Comparison of ENCODE assay signal across 9 cellular contexts in genomic region chr15:62068787-62069170, GRCh38. TPM values are rescaled to one million over a fixed set of nuclear protein-coding genes. Genes with fewer than 3 reads are reported as not detected.
DNase-seq lines count a peak whose midpoint lies in the region; ATAC-seq, FAIRE-seq and TF ChIP-seq lines count a peak whose summit lies in the region.
"Had no signal": no experiment of that assay in that cellular context is flagged by ENCODE, and none has a peak within 500 bp of the region (broad histone marks: within the 10 kb centered on the region; RNA-seq: fewer than 3 reads in every experiment).

No MANE protein-coding gene starts in this region.

- H3K9me3 ChIP-seq in esophagus (ENCODE audit: control insufficient read depth in 2 of 2, insufficient read depth in 1 of 2, low read depth in 1 of 2, low read length in 1 of 2) (no peaks in the 10 kb centered on the region), gastrocnemius medialis (no peaks in the 10 kb centered on the region)

- DNase-seq in GM12891 (ENCODE audit: insufficient read length, low spot score) (no peak), RPMI7951 (ENCODE audit: low read depth) (peak; percentile 37), gastrocnemius medialis (no peak), GOT3 (lab: John Stamatoyannopoulos, UW) (no peak), KG1 (lab: John Stamatoyannopoulos, UW) (no peak)

- peak; percentile 5 for FAIRE-seq in GM12891 (lab: Jason Lieb, UNC)

- in situ Hi-C loops in gastrocnemius medialis (cut with MboI; ENCODE audit: low sequenced_read_pairs in 4 of 4) = loop anchor here in 1 of 4 donors (25.0 kb wide), 1 partner anchor 106 kb away; no protein-coding TSS in a partner anchor

- TF ChIP-seq POLR2A in GM12891 (IDR thresholded peaks at IDR 0.05; ENCODE audit: low read depth, low read length) (no peak), gastrocnemius medialis (IDR thresholded peaks at IDR 0.05) (no peak)

- H3K4me1 ChIP-seq in esophagus (ENCODE audit: control insufficient read depth in 2 of 2, insufficient read depth in 2 of 2, low read length in 1 of 2) (peaks cover 0 to 3% of the 10 kb centered on the region in 2 donors), gastrocnemius medialis (peaks cover 9 to 12% of the 10 kb centered on the region in 2 donors)

- H3K27me3 ChIP-seq in esophagus (ENCODE audit: control insufficient read depth in 1 of 2, insufficient read depth in 2 of 2, low read length in 2 of 2) (no peaks in the 10 kb centered on the region), gastrocnemius medialis (no peaks in the 10 kb centered on the region)

- H3K27ac ChIP-seq in esophagus (ENCODE audit: low read depth in 2 of 2, low read length in 1 of 2) (no peak overlapping the region), gastrocnemius medialis (peak overlapping the region in 1 of 4 donors; percentile 40)

- intact Hi-C loops in gastrocnemius medialis (cut with DNase I; ENCODE audit: low total_unique reads) = loop anchor here (5.0 to 10.0 kb wide), 2 partner anchors 46 to 239 kb away; no protein-coding TSS in a partner anchor

- WGBS in esophagus, 2 donors = 37 to 41% methylated on average over 5 of the region's 5 CpGs

- H3K36me3 ChIP-seq in esophagus (ENCODE audit: control insufficient read depth in 2 of 2, insufficient read depth in 2 of 2, low read length in 1 of 2) = no peaks in the 10 kb centered on the region
- H3K36me3 ChIP-seq in gastrocnemius medialis = no peaks in the 10 kb centered on the region

- no peak for ATAC-seq in gastrocnemius medialis
- ATAC-seq in HG03354 (IDR thresholded peaks at IDR 0.05; ENCODE audit: poor library complexity, severe bottlenecking, unreplicated experiment) = no peak
- no peak for ATAC-seq in GM19351 (IDR thresholded peaks at IDR 0.05; ENCODE audit: unreplicated experiment)

- TF ChIP-seq CTCF in gastrocnemius medialis (IDR thresholded peaks at IDR 0.05 in 4 of 5, conservative IDR thresholded peaks at IDR 0.05 in 1 of 5) = no peak

- peak overlapping the region; percentile 50 to 57 for H3K4me3 ChIP-seq in esophagus (ENCODE audit: low read depth in 1 of 2, low read length in 2 of 2)
- H3K4me3 ChIP-seq in gastrocnemius medialis = peak overlapping the region; percentile 48 to 67 (median 58)

TF ChIP-seq in GM12891, 5 proteins besides CTCF, POLR2A, EP300 and RAD21:
- TF ChIP-seq POU2F2 (IDR thresholded peaks at IDR 0.05; ENCODE audit: low read depth, low read length) (no peak), SPI1 (IDR thresholded peaks at IDR 0.05; ENCODE audit: low read depth, low read length) (no peak), PAX5 (IDR thresholded peaks at IDR 0.05; ENCODE audit: insufficient read depth, low read length, severe bottlenecking) (no peak), TAF1 (IDR thresholded peaks at IDR 0.05; ENCODE audit: low read depth, low read length) (no peak), POLR2AphosphoS5 (IDR thresholded peaks at IDR 0.05; ENCODE audit: low read depth, low read length) (no peak)

RNA-seq across cellular contexts. Expression of gene C2CD4A, which starts 2.0 kb away (rescaled TPM):
- polyA plus RNA-seq in GM12891 (2012; ENCODE audit: low read depth, missing spikeins) = not detected
- total RNA-seq in RPMI7951 (2014; rRNA removed; shearing (Covaris generic)) = not detected in 2 replicates
- polyA plus RNA-seq in esophagus = under 1 TPM; 0.04 to 0.13 TPM
- total RNA-seq in gastrocnemius medialis = under 1 TPM in 3 of 4 donors, not detected in 1; 0.23 to 0.66 (median 0.47) TPM
- total RNA-seq: sciatic nerve had no signal

RNA-seq across cellular contexts. Expression of gene VPS13C, which starts 8.5 kb away (rescaled TPM):
- 13.4 TPM for polyA plus RNA-seq in GM12891 (2012; ENCODE audit: low read depth, missing spikeins)
- 20.9 and 30.3 TPM in 2 replicates for total RNA-seq in RPMI7951 (2014; rRNA removed; shearing (Covaris generic))
- polyA plus RNA-seq in esophagus = 1 to 10 TPM; 3.5 to 3.6 TPM
- 10 to 100 TPM; 27.6 to 79.6 (median 30.5) TPM for total RNA-seq in gastrocnemius medialis
